In genomic region chr4:98143001-98143899, GRCh38 we compare ENCODE assay signal across 1 cellular context.
TF ChIP-seq lines count a peak whose summit lies in the region.

Gene STPG2 (minus strand): TSS chr4:98143476.

TF ChIP-seq in GM12878, 131 proteins besides CTCF, POLR2A, EP300 and RAD21 (continued from another document and continues in another):
- TF ChIP-seq IRF5 (IDR thresholded peaks at IDR 0.05; ENCODE audit: borderline replicate concordance) (no peak), TBL1XR1 (IDR thresholded peaks at IDR 0.05; ENCODE audit: low read depth, low read length) (no peak), NR2C2 (IDR thresholded peaks at IDR 0.05; ENCODE audit: borderline replicate concordance, control insufficient read depth, insufficient read length, low read depth) (no peak), CBX5 (IDR thresholded peaks at IDR 0.05; ENCODE audit: low read depth) (0 out of 2 replicates have a peak, but pooled peaks have one; percentile 64), CEBPB (IDR thresholded peaks at IDR 0.05; ENCODE audit: borderline replicate concordance in 1 of 2, low read depth in 2 of 2, low read length in 2 of 2) (no peak), TCF3 (IDR thresholded peaks at IDR 0.05; ENCODE audit: borderline replicate concordance, insufficient read depth, low read depth, low read length) (no peak), CUX1 (IDR thresholded peaks at IDR 0.05; ENCODE audit: insufficient replicate concordance, low read depth, low read length) (no peak), POLR2AphosphoS5 (IDR thresholded peaks at IDR 0.05; ENCODE audit: low read length) (peak; percentile 86), EGR1 (IDR thresholded peaks at IDR 0.05; ENCODE audit: borderline replicate concordance in 1 of 2, low read depth in 2 of 2, low read length in 2 of 2) (no peak; a peak in 1 of 3 replicates), BRCA1 (IDR thresholded peaks at IDR 0.05; ENCODE audit: low read depth, low read length) (no peak), ASH2L (IDR thresholded peaks at IDR 0.05; ENCODE audit: borderline replicate concordance, low read depth) (no peak), JUNB (IDR thresholded peaks at IDR 0.05) (no peak), SMAD1 (IDR thresholded peaks at IDR 0.05; ENCODE audit: low read depth, partially characterized antibody) (no peak), NFYA (IDR thresholded peaks at IDR 0.05; ENCODE audit: borderline replicate concordance, low read depth, low read length) (no peak), GATAD2B (conservative IDR thresholded peaks at IDR 0.05; ENCODE audit: low read depth) (peak; percentile 75; the same call in 1 of the 2 replicates), BCL11A (IDR thresholded peaks at IDR 0.05; ENCODE audit: low read depth, low read length) (no peak), E4F1 (IDR thresholded peaks at IDR 0.05; ENCODE audit: borderline replicate concordance, partially characterized antibody) (peak; percentile 18), PAX5 (IDR thresholded peaks at IDR 0.05; ENCODE audit: borderline replicate concordance, low read depth, low read length) (no peak), PKNOX1 (IDR thresholded peaks at IDR 0.05) (no peak), ZBTB33 (IDR thresholded peaks at IDR 0.05) (no peak), E2F8 (IDR thresholded peaks at IDR 0.05; ENCODE audit: low read depth, partially characterized antibody) (no peak), MEF2B (IDR thresholded peaks at IDR 0.05; ENCODE audit: partially characterized antibody, poor library complexity, severe bottlenecking) (peak; percentile 98), MEF2A (IDR thresholded peaks at IDR 0.05; ENCODE audit: insufficient read depth, low read depth, low read length) (no peak), RAD51 (IDR thresholded peaks at IDR 0.05) (no peak), DPF2 (IDR thresholded peaks at IDR 0.05) (no peak), KLF5 (IDR thresholded peaks at IDR 0.05; ENCODE audit: partially characterized antibody) (peak; percentile 25), SMAD5 (IDR thresholded peaks at IDR 0.05; ENCODE audit: low read depth) (peak; percentile 88; the same call in 1 of the 2 replicates), TCF7 (IDR thresholded peaks at IDR 0.05; ENCODE audit: borderline replicate concordance) (no peak), SIN3A (IDR thresholded peaks at IDR 0.05; ENCODE audit: low read depth, low read length) (no peak; the same call in 1 of the 2 replicates), ZNF217 (IDR thresholded peaks at IDR 0.05) (no peak), MAX (IDR thresholded peaks at IDR 0.05; ENCODE audit: low read depth, low read length) (no peak; the same call in 1 of the 2 replicates), IRF4 (IDR thresholded peaks at IDR 0.05; ENCODE audit: low read depth, low read length) (no peak), PBX3 (IDR thresholded peaks at IDR 0.05; ENCODE audit: insufficient replicate concordance, low read depth, low read length) (no peak), RELA (IDR thresholded peaks at IDR 0.05; ENCODE audit: borderline replicate concordance, partially characterized antibody) (no peak), SP1 (IDR thresholded peaks at IDR 0.05; ENCODE audit: low read depth, low read length) (no peak), HDGF (IDR thresholded peaks at IDR 0.05) (no peak), RFX5 (IDR thresholded peaks at IDR 0.05; ENCODE audit: low read depth, low read length) (no peak), RELB (IDR thresholded peaks at IDR 0.05; ENCODE audit: low read depth) (no peak)
